Comparison of ENCODE assay signal across 10 cellular contexts in the genomic region with DNA sequence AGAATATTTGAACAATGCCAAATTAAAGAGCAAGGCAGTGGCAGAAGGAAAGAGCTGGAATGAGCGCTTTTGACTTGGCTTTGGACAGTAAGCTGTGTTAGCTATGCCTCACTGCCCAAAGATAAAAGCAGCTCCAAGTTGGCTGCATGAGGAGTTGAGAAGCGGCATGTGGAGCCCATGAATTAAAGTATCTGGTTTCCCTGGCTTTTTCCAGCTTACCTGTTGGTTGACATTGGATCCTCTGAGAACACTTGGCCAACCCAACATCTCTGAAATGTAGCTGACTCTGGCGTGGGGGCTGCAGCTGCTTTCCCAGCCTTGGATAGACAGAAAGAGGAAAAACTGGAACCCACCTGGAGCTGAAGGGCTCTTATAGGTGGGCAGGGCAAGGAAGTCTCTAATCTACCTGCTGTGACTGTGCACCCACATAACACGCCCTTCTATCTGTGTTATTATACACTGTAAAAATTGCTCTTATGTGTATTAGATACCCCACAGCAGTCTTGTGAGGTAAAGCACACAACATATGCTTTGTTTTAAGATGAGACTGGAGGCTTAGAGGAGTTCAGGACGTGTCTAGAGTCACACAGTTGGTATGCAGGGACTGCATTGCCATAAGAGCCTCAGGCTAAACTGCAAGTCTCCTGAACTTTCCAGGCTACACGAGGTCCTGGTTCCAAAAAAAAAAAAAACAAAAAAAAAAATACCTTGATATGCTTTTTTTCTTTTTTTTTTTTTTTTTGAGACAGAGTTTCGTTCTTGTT. TPM values are rescaled to one million over a fixed set of nuclear protein-coding genes. Genes with fewer than 3 reads are reported as not detected.
DNase-seq lines count a peak whose midpoint lies in the region; ATAC-seq and TF ChIP-seq lines count a peak whose summit lies in the region.
"Had no signal": no experiment of that assay in that cellular context is flagged by ENCODE, and none has a peak within 500 bp of the region (broad histone marks: within the 10 kb centered on the region; RNA-seq: fewer than 3 reads in every experiment).

No MANE protein-coding gene starts in this region.

- no peak overlapping the region for H2AFZ ChIP-seq in OCI-LY7 (ENCODE audit: low read length)

- H3K27ac Mint-ChIP-seq in CD4-positive, CD25-positive, alpha-beta regulatory T cell: peak overlapping the region; percentile 9 to 71 (median 56)

- peak overlapping the region in 1 of 4 donors; percentile 3 for H3K4me3 Mint-ChIP-seq in CD4-positive, CD25-positive, alpha-beta regulatory T cell

- H3K4me2 ChIP-seq in OCI-LY7 (ENCODE audit: low read length): peak overlapping the region; percentile 4; the same call in 1 of the 2 replicates

- no peak for TF ChIP-seq CTCF in OCI-LY7 (conservative IDR thresholded peaks at IDR 0.05; ENCODE audit: low read length)

- peaks cover 0 to 2% (median 0%) of the 10 kb centered on the region in 7 donors for H3K9me3 Mint-ChIP-seq in CD4-positive, CD25-positive, alpha-beta regulatory T cell

- no peak for ATAC-seq in CD4-positive, CD25-positive, alpha-beta regulatory T cell (ENCODE audit: low read depth in 2 of 2)

- intact Hi-C loops in OCI-LY7 (cut with micrococcal nuclease; ENCODE audit: unreplicated experiment): no loop called here

- H3K4me3 ChIP-seq in CD4-positive, CD25-positive, alpha-beta regulatory T cell (ENCODE audit: low read depth, low read length): no peak overlapping the region
- no peak overlapping the region for H3K4me3 ChIP-seq in OCI-LY7 (ENCODE audit: low read depth, low read length, poor library complexity, severe bottlenecking)

- H3K4me1 ChIP-seq in CD4-positive, CD25-positive, alpha-beta regulatory T cell (ENCODE audit: control insufficient read depth, insufficient read depth, low read length, poor library complexity, severe bottlenecking): peaks cover 59% of the 10 kb centered on the region
- peaks cover 94% of the 10 kb centered on the region for H3K4me1 ChIP-seq in OCI-LY7 (ENCODE audit: insufficient read depth, low read length, poor library complexity, severe bottlenecking)

- H4K20me1 ChIP-seq in OCI-LY7 (ENCODE audit: insufficient read depth, low read length): no peaks in the 10 kb centered on the region

- no peaks in the 10 kb centered on the region for H3K27me3 Mint-ChIP-seq in CD4-positive, CD25-positive, alpha-beta regulatory T cell

- DNase-seq in CD4-positive, CD25-positive, alpha-beta regulatory T cell: no peak
- DNase-seq in HT1080 (ENCODE audit: low read depth) (peak; percentile 52), OCI-LY7 (ENCODE audit: low spot score) (no peak), foreskin melanocyte (peak; percentile 42), Ammon's horn (ENCODE audit: low spot score) (no peak), occipital lobe (lab: John Stamatoyannopoulos, UW) (no peak), pons (ENCODE audit: low spot score) (no peak), SHP77 (lab: John Stamatoyannopoulos, UW) (no peak)
- DNase-seq: activated effector memory CD4-positive, alpha-beta T cell treated with Interleukin-2 at 50 U/mL for 16 hours; NCI-H1436 treated with DMSO at 0.1 percent for 48 hours had no signal

- H3K79me2 ChIP-seq in OCI-LY7 (ENCODE audit: insufficient read depth, low read depth, low read length): peaks cover 79% of the 10 kb centered on the region

- no peak overlapping the region for H3K27ac ChIP-seq in CD4-positive, CD25-positive, alpha-beta regulatory T cell (ENCODE audit: insufficient read depth, low read length, poor library complexity, severe bottlenecking)
- no peak overlapping the region for H3K27ac ChIP-seq in OCI-LY7 (ENCODE audit: low read depth, low read length, poor library complexity, severe bottlenecking)

- H3K9me3 ChIP-seq in CD4-positive, CD25-positive, alpha-beta regulatory T cell (ENCODE audit: control insufficient read depth in 2 of 2, low read length in 2 of 2): no peaks in the 10 kb centered on the region
- H3K9me3 ChIP-seq in OCI-LY7 (ENCODE audit: low read length): no peaks in the 10 kb centered on the region

- peaks cover 5 to 92% (median 53%) of the 10 kb centered on the region in 4 donors for H3K4me1 Mint-ChIP-seq in CD4-positive, CD25-positive, alpha-beta regulatory T cell

- no peaks in the 10 kb centered on the region for H3K36me3 ChIP-seq in CD4-positive, CD25-positive, alpha-beta regulatory T cell (ENCODE audit: control insufficient read depth, insufficient read depth, low read length)
- H3K36me3 ChIP-seq in OCI-LY7 (ENCODE audit: insufficient read depth, low read length): peaks cover 40% of the 10 kb centered on the region

- no TSS peak for BruUV-seq in OCI-LY7 (replicated peaks; lab: Mats Ljungman, UMichigan)

- H3K9me2 ChIP-seq in OCI-LY7 (ENCODE audit: insufficient read depth, low read length): no peaks in the 10 kb centered on the region

- peaks cover 3% of the 10 kb centered on the region for H3K36me3 Mint-ChIP-seq in CD4-positive, CD25-positive, alpha-beta regulatory T cell

- POLR2A ChIA-PET in OCI-LY7 (lab: Charles Lee): interaction anchor here (0.6 to 10.9 kb wide), 15 partner anchors 8 to 397 kb away, joined by 3 to 175 read pairs (median 5); no protein-coding TSS in a partner anchor

- CTCF ChIA-PET in OCI-LY7 (lab: Charles Lee; ENCODE audit: unreplicated experiment): interaction anchor here (0.8 to 1.4 kb wide), 4 partner anchors 36 to 94 kb away, joined by 3 to 4 read pairs (median 3); no protein-coding TSS in a partner anchor

- no peaks in the 10 kb centered on the region for H3K27me3 ChIP-seq in CD4-positive, CD25-positive, alpha-beta regulatory T cell (ENCODE audit: control insufficient read depth, insufficient read depth, low read length)

RNA-seq across cellular contexts. Expression of a gene that starts 5.8 kb away (rescaled TPM):
- total RNA-seq in CD4-positive, CD25-positive, alpha-beta regulatory T cell: 57.6 TPM
- polyA plus RNA-seq in CD4-positive, CD25-positive, alpha-beta regulatory T cell: 10 to 100 TPM; 14.2 to 21.4 (median 18.1) TPM
- 99.8 and 175 TPM in 2 replicates for total RNA-seq in HT1080 (2014; rRNA removed; shearing (Covaris generic))
- 51.5 and 55.4 TPM in 2 replicates for polyA plus RNA-seq in HT1080 (2015; cell fraction: cytosol; rRNA removed)
- polyA plus RNA-seq in HT1080 (2015; cell fraction: nucleus; rRNA removed): 34.2 and 39.1 TPM in 2 replicates
- total RNA-seq in OCI-LY7 (2014; rRNA removed; shearing (Covaris generic)): 36.3 and 54.7 TPM in 2 replicates
- total RNA-seq in OCI-LY7 (2022) (72.7 and 73.0 TPM in 2 replicates), occipital lobe (23.4 TPM)

Comparison
In these comparisons a context has a peak if more than half of its experiments do, and no peak if none do; other contexts are left out.
1. DNase-seq: peak in HT1080 (single experiment) and foreskin melanocyte (single experiment); none in CD4-positive, CD25-positive, alpha-beta regulatory T cell (0 of 3), OCI-LY7 (single experiment), Ammon's horn (single experiment), occipital lobe (single experiment), pons (single experiment) and SHP77 (0 of 2).